Comparison of ENCODE assay signal across 20 cellular contexts in genomic region chr7:113636727-113637421, GRCh38.
DNase-seq lines count a peak whose midpoint lies in the region.
"Had no signal": no experiment of that assay in that cellular context is flagged by ENCODE, and none has a peak within 500 bp of the region (broad histone marks: within the 10 kb centered on the region; RNA-seq: fewer than 3 reads in every experiment).

No MANE protein-coding gene starts in this region.

- peak overlapping the region; percentile 20 for H3K27ac ChIP-seq in temporal lobe (ENCODE audit: low read depth, low read length)
- H3K27ac ChIP-seq: KMS-11 had no signal

- peak; percentile 8 for DNase-seq in HS-27A (ENCODE audit: low read depth)
- DNase-seq in amniotic epithelial cell (ENCODE audit: low read depth) = peak; percentile 61
- DNase-seq in glomerular visceral epithelial cell (ENCODE audit: extremely low spot score) = peak; percentile 6
- DNase-seq in NCI-H1105 treated with DMSO at 0.1 percent for 48 hours (lab: John Stamatoyannopoulos, UW) = no peak
- no peak for DNase-seq in activated T-cell treated with anti-CD3 and anti-CD28 coated beads, Interleukin-2, amount 50 U/mL, for 48 hours
- DNase-seq in activated CD8-positive, alpha-beta memory T cell treated with anti-CD3 and anti-CD28 coated beads, Interleukin-2, amount 50 U/mL, for 48 hours = no peak
- DNase-seq: activated effector memory CD4-positive, alpha-beta T cell treated with Interleukin-2 at 50 U/mL for 16 hours; amygdala; C1 segment of cervical spinal cord; DMS 273 treated with DMSO at 0.1 percent for 48 hours; islet precursor cell; NCI-H1436 treated with DMSO at 0.1 percent for 48 hours; NCI-H446; nephron progenitor cell; SHP77; stimulated activated naive B cell treated with anti-CD40 and anti-IgM and Interleukin-4, amounts not matched to agents 10 μg/mL and 1 μg/mL and 100 μg/mL, for 72 hours; T-helper 2 cell; trophoblast cell had no signal

Comparison
In these comparisons a context has a peak if more than half of its experiments do, and no peak if none do; other contexts are left out.
1. DNase-seq: peak in HS-27A (single experiment), amniotic epithelial cell (single experiment) and glomerular visceral epithelial cell (single experiment); none in NCI-H1105 treated with DMSO at 0.1 percent for 48 hours (single experiment), activated T-cell treated with anti-CD3 and anti-CD28 coated beads, Interleukin-2, amount 50 U/mL, for 48 hours (0 of 2) and activated CD8-positive, alpha-beta memory T cell treated with anti-CD3 and anti-CD28 coated beads, Interleukin-2, amount 50 U/mL, for 48 hours (single experiment).